ENCODE assay signal across 20 cellular contexts in the genomic region with DNA sequence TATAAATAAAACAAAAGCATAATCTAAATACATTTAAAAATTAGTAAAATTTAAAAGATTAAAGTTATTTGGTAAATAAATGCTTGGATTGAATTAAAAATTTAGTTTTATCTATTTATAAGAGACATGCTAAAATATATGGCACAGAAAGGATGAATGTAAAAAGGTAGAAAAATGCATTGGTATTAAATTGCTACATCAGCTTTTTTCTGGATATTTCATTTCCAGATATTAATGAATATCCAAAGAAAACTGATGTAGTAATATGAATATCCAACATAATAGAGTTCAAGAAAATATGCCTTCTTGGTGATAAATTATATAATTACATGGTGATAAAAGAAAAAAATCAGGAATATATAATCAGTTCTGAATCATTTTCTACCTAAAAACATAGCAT.
"Had no signal": no experiment of that assay in that cellular context is flagged by ENCODE, and none has a peak within 500 bp of the region (broad histone marks: within the 10 kb centered on the region; RNA-seq: fewer than 3 reads in every experiment).

No MANE protein-coding gene starts in this region.

- H3K36me3 Mint-ChIP-seq: IgD-negative memory B cell had no signal

- H3K9me3 ChIP-seq: SK-N-SH had no signal

- H3K9ac ChIP-seq: SK-N-SH had no signal

- DNase-seq: KBM-7, MV-4-11, NCI-H1048, NCI-H1105, NCI-H1417, NCI-H1436 treated with DMSO at 0.1 percent for 48 hours, NCI-H1694, NCI-H187 treated with DMSO at 0.1 percent for 48 hours, NCI-H2029 treated with DMSO at 0.1 percent for 48 hours, NCI-H2171 treated with DMSO at 0.1 percent for 48 hours, NCI-H345, NCI-H446 treated with DMSO at 0.1 percent for 48 hours, NCI-H510A treated with DMSO at 0.1 percent for 48 hours, NCI-H526 treated with DMSO at 0.1 percent for 48 hours, NCI-H774, SHP77, SK-N-SH, SW 1271 had no signal

- H3K4me2 ChIP-seq: SK-N-SH had no signal

- H3K4me1 Mint-ChIP-seq: IgD-negative memory B cell had no signal

- H3K4me3 Mint-ChIP-seq: IgD-negative memory B cell had no signal

- H3K27me3 Mint-ChIP-seq: IgD-negative memory B cell had no signal

- H3K27ac Mint-ChIP-seq: IgD-negative memory B cell had no signal

- H3K27ac ChIP-seq: RWPE1 had no signal
